ENCODE assay signal across 1 cellular context in genomic region chr17:28726912-28727726, GRCh38.
TF ChIP-seq lines count a peak whose summit lies in the region.

No MANE protein-coding gene starts in this region.

TF ChIP-seq in K562, 482 proteins besides CTCF, POLR2A, EP300 and RAD21 (continued from another document and continues in another):
- TF ChIP-seq CHAMP1 (IDR thresholded peaks at IDR 0.05) = no peak
- no peak for TF ChIP-seq ZNF41 (CRISPR knock-in tag; conservative IDR thresholded peaks at IDR 0.05)
- TF ChIP-seq PHF20 (IDR thresholded peaks at IDR 0.05; ENCODE audit: partially characterized antibody) = no peak
- no peak for TF ChIP-seq TBP (optimal IDR thresholded peaks at IDR 0.05; ENCODE audit: low read depth, low read length)
- TF ChIP-seq FOXA3 (CRISPR knock-in tag; conservative IDR thresholded peaks at IDR 0.05 in 1 of 2, IDR thresholded peaks at IDR 0.05 in 1 of 2) = no peak
- TF ChIP-seq CBX2 (IDR thresholded peaks at IDR 0.05; ENCODE audit: insufficient read depth, low read length, poor library complexity, severe bottlenecking) = no peak
- no peak for TF ChIP-seq ZNF764 (CRISPR knock-in tag; IDR thresholded peaks at IDR 0.05; ENCODE audit: low read depth)
- TF ChIP-seq ZMIZ1 (IDR thresholded peaks at IDR 0.05; ENCODE audit: low read depth in 2 of 2, low read length in 2 of 2) = peak in 1 of 2 experiments; percentile 18; a peak in 1 of 4 replicates
- TF ChIP-seq RNF219 (CRISPR knock-in tag; IDR thresholded peaks at IDR 0.05) = no peak
- no peak for TF ChIP-seq MED1 (CRISPR knock-in tag; IDR thresholded peaks at IDR 0.05; ENCODE audit: borderline replicate concordance)
- no peak for TF ChIP-seq PPARD (CRISPR knock-in tag; IDR thresholded peaks at IDR 0.05)
- no peak for TF ChIP-seq KAT2B (IDR thresholded peaks at IDR 0.05; ENCODE audit: low read depth, low read length)
- peak; percentile 50 for TF ChIP-seq BRD9 (IDR thresholded peaks at IDR 0.05; ENCODE audit: low read depth, partially characterized antibody)
- TF ChIP-seq E2F8 (IDR thresholded peaks at IDR 0.05; ENCODE audit: low read depth, partially characterized antibody) = peak; percentile 75
- TF ChIP-seq ZNF57 (CRISPR knock-in tag; IDR thresholded peaks at IDR 0.05) = 0 out of 2 replicates have a peak, but pooled peaks have one; percentile 21
- TF ChIP-seq GTF2E2 (tag; IDR thresholded peaks at IDR 0.05) = no peak
- no peak for TF ChIP-seq MCM2 (IDR thresholded peaks at IDR 0.05; ENCODE audit: low read depth)
- no peak for TF ChIP-seq POLR3A (IDR thresholded peaks at IDR 0.05; ENCODE audit: borderline replicate concordance, extremely low read depth, insufficient read depth, insufficient read length)
- TF ChIP-seq MAFF (IDR thresholded peaks at IDR 0.05; ENCODE audit: low read length) = no peak
- TF ChIP-seq XRCC3 (IDR thresholded peaks at IDR 0.05) = no peak
- TF ChIP-seq MAFG (tag; conservative IDR thresholded peaks at IDR 0.05) = no peak
- no peak for TF ChIP-seq ZBTB17 (CRISPR knock-in tag; IDR thresholded peaks at IDR 0.05)
- TF ChIP-seq ETV5 (CRISPR knock-in tag; IDR thresholded peaks at IDR 0.05; ENCODE audit: low read depth) = peak; percentile 67
- no peak for TF ChIP-seq CREB3 (tag; conservative IDR thresholded peaks at IDR 0.05; ENCODE audit: low read depth)
- peak; percentile 95 for TF ChIP-seq KLF16 (IDR thresholded peaks at IDR 0.05)
- no peak for TF ChIP-seq ESRRB (CRISPR knock-in tag; IDR thresholded peaks at IDR 0.05; ENCODE audit: borderline replicate concordance)
- TF ChIP-seq ZNF143 (CRISPR knock-in tag; IDR thresholded peaks at IDR 0.05) = no peak
- TF ChIP-seq ERF (CRISPR knock-in tag; IDR thresholded peaks at IDR 0.05) = no peak; the same call in 1 of the 2 replicates
- no peak for TF ChIP-seq GATAD2A (IDR thresholded peaks at IDR 0.05)
- TF ChIP-seq CBFA2T2 (conservative IDR thresholded peaks at IDR 0.05) = no peak
- no peak for TF ChIP-seq ZNF584 (CRISPR knock-in tag; IDR thresholded peaks at IDR 0.05; ENCODE audit: low read depth)
- TF ChIP-seq STAT5B (CRISPR knock-in tag; IDR thresholded peaks at IDR 0.05) = no peak
- TF ChIP-seq CLOCK (CRISPR knock-in tag; IDR thresholded peaks at IDR 0.05; ENCODE audit: borderline replicate concordance) = no peak
- no peak for TF ChIP-seq SMAD2 (IDR thresholded peaks at IDR 0.05; ENCODE audit: low read depth, low read length)
- TF ChIP-seq SRF (CRISPR knock-in tag; IDR thresholded peaks at IDR 0.05) = 0 out of 4 replicates have a peak, but pooled peaks of 1 of the 2 experiments have one; percentile 32
- TF ChIP-seq MLLT1 (IDR thresholded peaks at IDR 0.05) = peak; percentile 58 to 73; a peak in 3 of 4 replicates
- 0 out of 2 replicates have a peak, but pooled peaks have one; percentile 14 for TF ChIP-seq MTA2 (IDR thresholded peaks at IDR 0.05; ENCODE audit: low read depth)
- TF ChIP-seq BCOR (IDR thresholded peaks at IDR 0.05) = peak; percentile 52
- no peak for TF ChIP-seq THRA (IDR thresholded peaks at IDR 0.05)
- no peak for TF ChIP-seq POU5F1 (IDR thresholded peaks at IDR 0.05; ENCODE audit: borderline replicate concordance, low read depth, low read length, partially characterized antibody)
- no peak for TF ChIP-seq PML (IDR thresholded peaks at IDR 0.05; ENCODE audit: low read length)
- no peak for TF ChIP-seq CEBPZ (IDR thresholded peaks at IDR 0.05; ENCODE audit: borderline replicate concordance, low read depth, low read length)
- no peak for TF ChIP-seq ZNF3 (CRISPR knock-in tag; IDR thresholded peaks at IDR 0.05)
